8 cellular contexts compared by ENCODE assay signal in genomic region chr17:40854175-40854814, GRCh38. TPM values are rescaled to one million over a fixed set of nuclear protein-coding genes. Genes with fewer than 3 reads are reported as not detected.
A peak's percentile ranks its signal among the peaks of the same experiment; 100 is the strongest.
DNase-seq lines count a peak whose midpoint lies in the region; ATAC-seq, FAIRE-seq and TF ChIP-seq lines count a peak whose summit lies in the region.
"Had no signal": no experiment of that assay in that cellular context is flagged by ENCODE, and none has a peak within 500 bp of the region (broad histone marks: within the 10 kb centered on the region; RNA-seq: fewer than 3 reads in every experiment).

No MANE protein-coding gene starts in this region.

- FAIRE-seq in endometrium (lab: Jason Lieb, UNC), result peak; percentile 21

- H4K8ac ChIP-seq in IMR-90 (ENCODE audit: low read depth in 2 of 2, low read length in 2 of 2), result no peak overlapping the region

- POLR2A ChIA-PET in IMR-90 (lab: Charles Lee; ENCODE audit: unreplicated experiment), result no interaction called here

- H3K18ac ChIP-seq in IMR-90 (ENCODE audit: low read depth, low read length), result no peak overlapping the region; the same call in 1 of the 2 replicates

- TF ChIP-seq CTCF in IMR-90 (conservative IDR thresholded peaks at IDR 0.05; ENCODE audit: low read depth, low read length), result no peak

- BruUV-seq in IMR-90 (replicated peaks; lab: Mats Ljungman, UMichigan), result no TSS peak

- H4K20me1 ChIP-seq in IMR-90 (ENCODE audit: insufficient read depth, low read length), result no peaks in the 10 kb centered on the region
- H4K20me1 ChIP-seq in Karpas-422 (ENCODE audit: insufficient read depth, low read depth, low read length), result no peaks in the 10 kb centered on the region

- H2BK5ac ChIP-seq in IMR-90 (ENCODE audit: low read depth, low read length, poor library complexity, severe bottlenecking), result peak overlapping the region; percentile 64

- WGBS in IMR-90 (ENCODE audit: extremely low coverage in 2 of 2, insufficient read length in 1 of 2), 2 experiments, result 0% methylated on average over 1 of the region's 6 CpGs; no CpG with 5 or more reads in 1 of the 2 experiments

- DNase-seq in IMR-90, result peak; percentile 93
- peak; percentile 28 for DNase-seq in superior temporal gyrus (ENCODE audit: extremely low spot score)
- DNase-seq in GOT3 (lab: John Stamatoyannopoulos, UW), result no peak
- DNase-seq in Karpas-422, result no peak
- no peak for DNase-seq in activated CD8-positive, alpha-beta memory T cell treated with anti-CD3 and anti-CD28 coated beads, Interleukin-2, amount 50 U/mL, for 48 hours
- DNase-seq: stimulated activated naive B cell treated with anti-CD40 and anti-IgM and Interleukin-4, amounts not matched to agents 10 μg/mL and 1 μg/mL and 100 μg/mL, for 72 hours had no signal

- H3K79me2 ChIP-seq in Karpas-422 (ENCODE audit: low read length), result no peaks in the 10 kb centered on the region

- H3K9ac ChIP-seq in IMR-90 (ENCODE audit: low read depth, low read length) (no peak overlapping the region), Karpas-422 (ENCODE audit: low read length) (no peak overlapping the region)

- peak overlapping the region; percentile 44 for H3K4me2 ChIP-seq in IMR-90 (ENCODE audit: low read depth, low read length)
- no peak overlapping the region for H3K4me2 ChIP-seq in Karpas-422 (ENCODE audit: low read depth, low read length, poor library complexity, severe bottlenecking)

- H2AK5ac ChIP-seq in IMR-90 (ENCODE audit: low read depth, low read length), result no peak overlapping the region

- H3K23ac ChIP-seq in IMR-90 (ENCODE audit: low read depth, low read length), result no peak overlapping the region

- no peak overlapping the region for H2AK9ac ChIP-seq in IMR-90 (replicated peaks; ENCODE audit: low read depth, low read length, poor library complexity)

- ATAC-seq in IMR-90 (ENCODE audit: low read depth), result peak; percentile 75
- ATAC-seq: stimulated activated naive B cell treated with anti-CD40 and anti-IgM and Interleukin-4, amounts not matched to agents 10 μg/mL and 1 μg/mL and 100 μg/mL, for 72 hours had no signal

- peaks cover 19% of the 10 kb centered on the region for H3K4me1 ChIP-seq in IMR-90 (ENCODE audit: control insufficient read depth, insufficient read depth, low read length)
- H3K4me1 ChIP-seq in Karpas-422 (ENCODE audit: low read length), result no peaks in the 10 kb centered on the region

- TF ChIP-seq RAD21 in IMR-90 (IDR thresholded peaks at IDR 0.05; ENCODE audit: low read length), result 0 out of 2 replicates have a peak, but pooled peaks have one; percentile 6

- H3K27me3 ChIP-seq in IMR-90 (ENCODE audit: control insufficient read depth, insufficient read depth, low read length) (no peaks in the 10 kb centered on the region), Karpas-422 (ENCODE audit: low read length) (no peaks in the 10 kb centered on the region)

- no peak overlapping the region for H3K4ac ChIP-seq in IMR-90 (ENCODE audit: low read depth, low read length)

- dilution Hi-C loops in IMR-90 (cut with HindIII; ENCODE audit: low sequenced_read_pairs, unreplicated experiment), result no loop called here

- in situ Hi-C loops in IMR-90 (cut with MboI; ENCODE audit: low sequenced_read_pairs), result no loop called here

- H2AFZ ChIP-seq in IMR-90 (replicated peaks; ENCODE audit: low read length, poor library complexity) (no peak overlapping the region), Karpas-422 (ENCODE audit: low read length) (no peak overlapping the region)

- H3K14ac ChIP-seq in IMR-90 (replicated peaks; ENCODE audit: low read depth, low read length), result no peak overlapping the region

- no peak overlapping the region for H2BK120ac ChIP-seq in IMR-90 (ENCODE audit: low read depth, low read length)

- no peaks in the 10 kb centered on the region for H3K9me2 ChIP-seq in Karpas-422 (replicated peaks; ENCODE audit: insufficient read depth, low read length)

- CTCF ChIA-PET in IMR-90 (lab: Yijun Ruan, JAX), result no interaction called here

- H3K9me3 ChIP-seq in IMR-90 (ENCODE audit: control insufficient read depth, insufficient read depth, low read length) (no peaks in the 10 kb centered on the region), Karpas-422 (ENCODE audit: low read length) (no peaks in the 10 kb centered on the region)
- H3K9me3 ChIP-seq: neutrophil had no signal

- intact Hi-C loops in IMR-90 (cut with micrococcal nuclease), result loop anchor here (1.0 kb wide), 1 partner anchor 51 kb away; no protein-coding TSS in a partner anchor

- no peak overlapping the region for H4K91ac ChIP-seq in IMR-90 (ENCODE audit: insufficient read depth, low read depth, low read length)

- no peak overlapping the region for H3K56ac ChIP-seq in IMR-90 (ENCODE audit: extremely low read depth, insufficient read depth, low read length)

- H3K4me3 ChIP-seq in IMR-90 (ENCODE audit: insufficient read depth, low read depth, low read length) (no peak overlapping the region), Karpas-422 (ENCODE audit: low read length) (no peak overlapping the region)

- no peaks in the 10 kb centered on the region for H3K36me3 ChIP-seq in IMR-90 (ENCODE audit: control insufficient read depth, insufficient read depth, low read length)
- H3K36me3 ChIP-seq in Karpas-422 (ENCODE audit: insufficient read depth, low read length), result no peaks in the 10 kb centered on the region
- H3K36me3 ChIP-seq: neutrophil had no signal

- no peak for TF ChIP-seq POLR2A in IMR-90 (IDR thresholded peaks at IDR 0.05; ENCODE audit: low read depth, low read length)

- H2BK20ac ChIP-seq in IMR-90 (ENCODE audit: low read depth, low read length), result no peak overlapping the region

- peaks cover 0 to 4% of the 10 kb centered on the region in 2 experiments; a peak in 1 of 4 replicates for H3K79me1 ChIP-seq in IMR-90 (ENCODE audit: low read depth in 1 of 2, low read length in 2 of 2)

- no peaks in the 10 kb centered on the region for H3K9me1 ChIP-seq in IMR-90 (ENCODE audit: insufficient read depth, low read length)

- H3K27ac ChIP-seq in IMR-90 (ENCODE audit: insufficient read depth, low read length) (no peak overlapping the region), Karpas-422 (ENCODE audit: low read length) (no peak overlapping the region)
- H3K27ac ChIP-seq: neutrophil had no signal

- no peak overlapping the region for H2BK15ac ChIP-seq in IMR-90 (ENCODE audit: low read depth, low read length)

- no peak overlapping the region for H4K5ac ChIP-seq in IMR-90 (ENCODE audit: low read depth, low read length)

TF ChIP-seq in IMR-90, 13 proteins besides CTCF, POLR2A, EP300 and RAD21:
- TF ChIP-seq BHLHE40 (IDR thresholded peaks at IDR 0.05; ENCODE audit: low read depth, low read length) (peak; percentile 58; the same call in 1 of the 2 replicates), FOS (IDR thresholded peaks at IDR 0.05; ENCODE audit: low read depth, low read length) (peak; percentile 99), CEBPB (IDR thresholded peaks at IDR 0.05; ENCODE audit: low read depth, low read length) (peak; percentile 96), MXI1 (IDR thresholded peaks at IDR 0.05; ENCODE audit: borderline replicate concordance, low read depth, low read length) (no peak)

RNA-seq across cellular contexts. Expression of gene KRT12, which starts 12.7 kb away (rescaled TPM):
- not detected in 2 replicates for total RNA-seq in IMR-90 (2012; rRNA removed)
- polyA plus RNA-seq in IMR-90 (2012; rRNA removed), result not detected in 2 replicates
- 0.02 and 0.54 TPM in 2 replicates for polyA plus RNA-seq in IMR-90 (2012; cell fraction: cytosol; rRNA removed)
- not detected in 2 replicates for polyA plus RNA-seq in IMR-90 (2012; cell fraction: nucleus; rRNA removed; ENCODE audit: low replicate concordance)
- total RNA-seq in Karpas-422 (2014; rRNA removed; shearing (Covaris generic); ENCODE audit: low replicate concordance), result not detected in 2 replicates

RNA-seq across cellular contexts. Expression of gene KRT20, which starts 30.7 kb away (rescaled TPM):
- total RNA-seq in IMR-90 (2012; rRNA removed), result not detected in 2 replicates
- polyA plus RNA-seq in IMR-90 (2012; rRNA removed), result not detected in 2 replicates
- polyA plus RNA-seq in IMR-90 (2012; cell fraction: cytosol; rRNA removed), result not detected in 2 replicates
- polyA plus RNA-seq in IMR-90 (2012; cell fraction: nucleus; rRNA removed; ENCODE audit: low replicate concordance), result not detected in 2 replicates
- total RNA-seq in Karpas-422 (2014; rRNA removed; shearing (Covaris generic); ENCODE audit: low replicate concordance), result not detected in 2 replicates

RNA-seq across cellular contexts. Expression of gene KRT10, which starts 31.9 kb away (rescaled TPM):
- 0.18 and 1.1 TPM in 2 replicates for total RNA-seq in IMR-90 (2012; rRNA removed)
- polyA plus RNA-seq in IMR-90 (2012; rRNA removed), result 18.3 and 18.5 TPM in 2 replicates
- 46.5 and 78.8 TPM in 2 replicates for polyA plus RNA-seq in IMR-90 (2012; cell fraction: cytosol; rRNA removed)
- polyA plus RNA-seq in IMR-90 (2012; cell fraction: nucleus; rRNA removed; ENCODE audit: low replicate concordance), result 15.0 and 35.2 TPM in 2 replicates
- 14.9 and 21.6 TPM in 2 replicates for total RNA-seq in Karpas-422 (2014; rRNA removed; shearing (Covaris generic); ENCODE audit: low replicate concordance)

RNA-seq across cellular contexts. Expression of gene KRT28, which starts 54.5 kb away (rescaled TPM):
- not detected in 2 replicates for total RNA-seq in IMR-90 (2012; rRNA removed)
- not detected in 2 replicates for polyA plus RNA-seq in IMR-90 (2012; rRNA removed)
- not detected in 2 replicates for polyA plus RNA-seq in IMR-90 (2012; cell fraction: cytosol; rRNA removed)
- not detected in 2 replicates for polyA plus RNA-seq in IMR-90 (2012; cell fraction: nucleus; rRNA removed; ENCODE audit: low replicate concordance)
- not detected in 2 replicates for total RNA-seq in Karpas-422 (2014; rRNA removed; shearing (Covaris generic); ENCODE audit: low replicate concordance)

Comparison
In these comparisons a context has a peak if more than half of its experiments do, and no peak if none do; other contexts are left out.
1. DNase-seq: peak in IMR-90 (single experiment) and superior temporal gyrus (single experiment); none in GOT3 (single experiment), Karpas-422 (single experiment) and activated CD8-positive, alpha-beta memory T cell treated with anti-CD3 and anti-CD28 coated beads, Interleukin-2, amount 50 U/mL, for 48 hours (single experiment).